Comparison of ENCODE assay signal across 14 cellular contexts in the genomic region with DNA sequence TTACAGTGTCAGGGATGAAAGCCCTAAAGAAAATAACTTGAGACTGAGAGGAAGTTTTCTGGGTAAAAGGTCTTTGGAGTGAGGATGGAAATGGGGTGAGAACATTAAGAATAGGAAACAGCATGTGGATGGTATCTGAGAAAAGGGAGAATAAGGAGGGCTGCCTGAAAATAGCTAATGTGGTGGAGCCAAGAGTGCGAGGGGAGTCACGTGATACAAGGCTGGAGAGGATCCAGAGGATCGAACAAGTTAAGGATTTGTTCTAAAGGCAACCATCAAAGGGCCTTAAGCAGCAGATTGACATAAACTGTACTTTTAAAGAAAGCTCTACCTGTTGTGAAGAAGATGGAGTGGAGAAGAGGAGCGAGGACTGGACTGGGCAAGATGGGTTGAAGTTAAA.
DNase-seq lines count a peak whose midpoint lies in the region; ATAC-seq and TF ChIP-seq lines count a peak whose summit lies in the region.
"Had no signal": no experiment of that assay in that cellular context is flagged by ENCODE, and none has a peak within 500 bp of the region (broad histone marks: within the 10 kb centered on the region; RNA-seq: fewer than 3 reads in every experiment).

No MANE protein-coding gene starts in this region.

- H3K79me2 ChIP-seq in hepatocyte (no peaks in the 10 kb centered on the region), neural progenitor cell (ENCODE audit: low read depth) (no peaks in the 10 kb centered on the region)

- H3K9me3 ChIP-seq in hepatocyte (ENCODE audit: low read depth) (no peaks in the 10 kb centered on the region), neural progenitor cell (ENCODE audit: low read depth) (no peaks in the 10 kb centered on the region), right cardiac atrium (ENCODE audit: control insufficient read depth, low read length) (no peaks in the 10 kb centered on the region)

- H3K27me3 Mint-ChIP-seq in neural progenitor cell (ENCODE audit: insufficient read depth, low read depth) = no peaks in the 10 kb centered on the region
- H3K27me3 Mint-ChIP-seq in activated T-cell treated with anti-CD3 and anti-CD28 coated beads, Interleukin-2, amount 50 U/mL, for 4 hours (ENCODE audit: low read depth) = no peaks in the 10 kb centered on the region
- H3K27me3 Mint-ChIP-seq in CD14-positive monocyte (ENCODE audit: low read depth in 3 of 3) = no peaks in the 10 kb centered on the region

- H3K4me1 Mint-ChIP-seq in neural progenitor cell (no peaks in the 10 kb centered on the region), CD14-positive monocyte (no peaks in the 10 kb centered on the region)
- H3K4me1 Mint-ChIP-seq in activated T-cell treated with anti-CD3 and anti-CD28 coated beads, Interleukin-2, amount 50 U/mL, for 4 hours (ENCODE audit: low read depth) = no peaks in the 10 kb centered on the region
- H3K4me1 Mint-ChIP-seq: CD8-positive, alpha-beta memory T cell had no signal

- H3F3A ChIP-seq in neural progenitor cell (ENCODE audit: low read depth) = no peaks in the 10 kb centered on the region

- H3K4me1 ChIP-seq in hepatocyte (ENCODE audit: insufficient read depth) (peaks cover 20% of the 10 kb centered on the region), neural progenitor cell (no peaks in the 10 kb centered on the region), right cardiac atrium (ENCODE audit: control insufficient read depth, insufficient read depth, low read length) (no peaks in the 10 kb centered on the region)

- H3K27me3 ChIP-seq in hepatocyte (no peaks in the 10 kb centered on the region), neural progenitor cell (no peaks in the 10 kb centered on the region), right cardiac atrium (ENCODE audit: control insufficient read depth, insufficient read depth) (no peaks in the 10 kb centered on the region)

- no peak for ATAC-seq in activated T-cell treated with anti-CD3 and anti-CD28 coated beads, Interleukin-2, amount 50 U/mL, for 4 hours
- no peak for ATAC-seq in right cardiac atrium

- H3K4me3 ChIP-seq in hepatocyte (no peak overlapping the region), neural progenitor cell (no peak overlapping the region), right cardiac atrium (ENCODE audit: low read length) (no peak overlapping the region)

- H3K27ac ChIP-seq in hepatocyte (peak overlapping the region; percentile 81), neural progenitor cell (no peak overlapping the region), right cardiac atrium (ENCODE audit: low read length) (no peak overlapping the region)
- H3K27ac ChIP-seq: 22Rv1, HL-60 had no signal

- H3K9ac ChIP-seq in neural progenitor cell = no peak overlapping the region

- H3K4me2 ChIP-seq in hepatocyte = peak overlapping the region; percentile 61
- H3K4me2 ChIP-seq in neural progenitor cell = no peak overlapping the region

- H2AFZ ChIP-seq in hepatocyte = peak overlapping the region; percentile 63
- H2AFZ ChIP-seq in neural progenitor cell (replicated peaks) = peak overlapping the region; percentile 50

- no peaks in the 10 kb centered on the region for H3K9me2 ChIP-seq in hepatocyte (replicated peaks; ENCODE audit: insufficient read depth)

- H3K9me3 Mint-ChIP-seq in neural progenitor cell (no peaks in the 10 kb centered on the region), CD14-positive monocyte (peaks cover 0 to 9% (median 4%) of the 10 kb centered on the region in 7 donors)
- peaks cover 4% of the 10 kb centered on the region for H3K9me3 Mint-ChIP-seq in activated T-cell treated with anti-CD3 and anti-CD28 coated beads, Interleukin-2, amount 50 U/mL, for 4 hours

- TF ChIP-seq CTCF in hepatocyte (IDR thresholded peaks at IDR 0.05; ENCODE audit: poor library complexity) (no peak), neural progenitor cell (IDR thresholded peaks at IDR 0.05) (no peak), CD14-positive monocyte (IDR thresholded peaks at IDR 0.05) (no peak)

- intact Hi-C loops in CD14-positive monocyte (cut with micrococcal nuclease) = no loop called here
- intact Hi-C loops in right cardiac atrium (cut with DNase I) = loop anchor here in 1 of 4 donors (10.0 kb wide), 2 partner anchors 155 to 1345 kb away; no protein-coding TSS in a partner anchor

- H3K36me3 ChIP-seq in hepatocyte (replicated peaks; ENCODE audit: insufficient read depth, low read depth) (no peaks in the 10 kb centered on the region), neural progenitor cell (no peaks in the 10 kb centered on the region)

- H3K36me3 Mint-ChIP-seq in neural progenitor cell (no peaks in the 10 kb centered on the region), CD14-positive monocyte (no peaks in the 10 kb centered on the region)
- H3K36me3 Mint-ChIP-seq in activated T-cell treated with anti-CD3 and anti-CD28 coated beads, Interleukin-2, amount 50 U/mL, for 4 hours (ENCODE audit: insufficient read depth) = no peaks in the 10 kb centered on the region
- H3K36me3 Mint-ChIP-seq: CD8-positive, alpha-beta memory T cell had no signal

- DNase-seq in NCI-H1105 treated with DMSO at 0.1 percent for 48 hours (lab: John Stamatoyannopoulos, UW) (peak; percentile 18), NCI-H1105 (lab: John Stamatoyannopoulos, UW) (no peak), RPMI7951 (ENCODE audit: low read depth) (peak; percentile 3), hepatocyte (ENCODE audit: low spot score) (no peak), neural progenitor cell (ENCODE audit: low spot score) (no peak), CD14-positive monocyte (ENCODE audit: low spot score) (no peak), right cardiac atrium (no peak)
- no peak for DNase-seq in activated T-cell treated with anti-CD3 and anti-CD28 coated beads, Interleukin-2, amount 50 U/mL, for 4 hours
- DNase-seq: CD8-positive, alpha-beta memory T cell; DMS53; GF-D8; H7 had no signal

- H4K20me1 ChIP-seq in hepatocyte (ENCODE audit: insufficient read depth, poor library complexity, severe bottlenecking) = no peaks in the 10 kb centered on the region
- H4K20me1 ChIP-seq in neural progenitor cell (ENCODE audit: low read depth) = no peaks in the 10 kb centered on the region

- 71% methylated on average over 4 of the region's 4 CpGs for WGBS in hepatocyte (ENCODE audit: low lambda C conversion rate, missing lambda C conversion rate)
- WGBS in right cardiac atrium = 75% methylated on average over 4 of the region's 4 CpGs

- H3K27ac Mint-ChIP-seq in neural progenitor cell (no peak overlapping the region), CD14-positive monocyte (no peak overlapping the region)
- H3K27ac Mint-ChIP-seq: CD8-positive, alpha-beta memory T cell had no signal

- H3K4me3 Mint-ChIP-seq in neural progenitor cell (no peak overlapping the region), CD14-positive monocyte (no peak overlapping the region)
- H3K4me3 Mint-ChIP-seq in activated T-cell treated with anti-CD3 and anti-CD28 coated beads, Interleukin-2, amount 50 U/mL, for 4 hours = no peak overlapping the region
- H3K4me3 Mint-ChIP-seq: CD8-positive, alpha-beta memory T cell had no signal

Comparison
In these comparisons a context has a peak if more than half of its experiments do, and no peak if none do; other contexts are left out.
1. DNase-seq: peak in NCI-H1105 treated with DMSO at 0.1 percent for 48 hours (single experiment) and RPMI7951 (single experiment); none in NCI-H1105 (single experiment), hepatocyte (single experiment), neural progenitor cell (single experiment), activated T-cell treated with anti-CD3 and anti-CD28 coated beads, Interleukin-2, amount 50 U/mL, for 4 hours (single experiment), CD14-positive monocyte (single experiment) and right cardiac atrium (0 of 3).